Comparison of ENCODE assay signal across 8 cellular contexts in genomic region chr12:131827961-131828534, GRCh38. TPM values are rescaled to one million over a fixed set of nuclear protein-coding genes. Genes with fewer than 3 reads are reported as not detected.
DNase-seq lines count a peak whose midpoint lies in the region; ATAC-seq and TF ChIP-seq lines count a peak whose summit lies in the region.

MMP17 (plus strand) TSS chr12:131828393; CDS start chr12:131828495, 102 bp downstream.

- peaks cover 45% of the 10 kb centered on the region for H3K4me1 ChIP-seq in SJSA1 (replicated peaks)
- H3K4me1 ChIP-seq in colonic mucosa, result no peaks in the 10 kb centered on the region
- H3K4me1 ChIP-seq in right lobe of liver, result peaks cover 0 to 23% (median 0%) of the 10 kb centered on the region in 4 donors

- TF ChIP-seq CTCF in colonic mucosa (IDR thresholded peaks at IDR 0.05), result no peak
- TF ChIP-seq CTCF in right lobe of liver (IDR thresholded peaks at IDR 0.05), result no peak
- no peak for TF ChIP-seq CTCF in subcutaneous adipose tissue (IDR thresholded peaks at IDR 0.05; ENCODE audit: low read depth)

- H3K27ac ChIP-seq in SJSA1 (no peak within 1 kb of the TSS), colonic mucosa (no peak within 1 kb of the TSS), right lobe of liver (no peak within 1 kb of the TSS)

- ATAC-seq in Right ventricle myocardium inferior (peak; percentile 30), HG02973 (IDR thresholded peaks at IDR 0.05; ENCODE audit: unreplicated experiment) (peak; percentile 49), right lobe of liver (peak in 2 of 4 donors; percentile 2 to 13)

- H3K4me3 ChIP-seq in SJSA1 (peak within 1 kb of the TSS; percentile 37), colonic mucosa (peak within 1 kb of the TSS; percentile 35), right lobe of liver (peak within 1 kb of the TSS; percentile 7 to 36 (median 16))

- WGBS in right lobe of liver (ENCODE audit: insufficient coverage, low coverage, low lambda C conversion rate, missing lambda C conversion rate), result no CpG with 5 or more reads among the region's 86 CpGs

- H3K27me3 ChIP-seq in SJSA1 (replicated peaks), result peaks cover 20% of the 10 kb centered on the region
- H3K27me3 ChIP-seq in colonic mucosa, result peaks cover 38% of the 10 kb centered on the region
- peaks cover 0 to 16% of the 10 kb centered on the region in 2 donors for H3K27me3 ChIP-seq in right lobe of liver

- peak; percentile 83 for DNase-seq in Right ventricle myocardium inferior (ENCODE audit: missing footprints)
- DNase-seq in cardiac septum (ENCODE audit: low spot score), result no peak
- no peak for DNase-seq in SJSA1 (ENCODE audit: low read depth in 1 of 2, low spot score in 2 of 2)
- DNase-seq in colonic mucosa, result no peak
- peak in 2 of 3 donors; percentile 27 to 48 for DNase-seq in right lobe of liver
- no peak for DNase-seq in inferior parietal cortex (ENCODE audit: extremely low spot score)

- H3K36me3 ChIP-seq in SJSA1 (no peaks in the 10 kb centered on the region), colonic mucosa (no peaks in the 10 kb centered on the region), right lobe of liver (no peaks in the 10 kb centered on the region)

- H3K9ac ChIP-seq in colonic mucosa (ENCODE audit: low read depth in 2 of 2, low read length in 2 of 2), result no peak within 1 kb of the TSS

- peak; percentile 31 for TF ChIP-seq POLR2A in right lobe of liver (IDR thresholded peaks at IDR 0.05)

- H3K9me3 ChIP-seq in SJSA1 (replicated peaks) (no peaks in the 10 kb centered on the region; the same call in 1 of the 2 replicates), colonic mucosa (no peaks in the 10 kb centered on the region), right lobe of liver (no peaks in the 10 kb centered on the region)

- intact Hi-C loops in Right ventricle myocardium inferior (cut with DNase I), result no loop called here
- intact Hi-C loops in cardiac septum (cut with DNase I), result loop anchor here (10.0 kb wide), 1 partner anchor 723 kb away; no protein-coding TSS in a partner anchor
- intact Hi-C loops in colonic mucosa (cut with DNase I), result loop anchor here (10.0 kb wide), 1 partner anchor 723 kb away; no protein-coding TSS in a partner anchor
- intact Hi-C loops in right lobe of liver (cut with DNase I), result no loop called here

RNA-seq across cellular contexts. Expression of gene MMP17, which starts in this region (rescaled TPM):
- 0.73 TPM for total RNA-seq in Right ventricle myocardium inferior
- total RNA-seq in cardiac septum, result 0.78 TPM
- 3.1 and 3.4 TPM in 2 replicates for total RNA-seq in SJSA1 (2014; rRNA removed; shearing (Covaris generic))
- 1 to 10 TPM; 1.3 to 1.9 TPM for total RNA-seq in colonic mucosa
- total RNA-seq in right lobe of liver, result 1 to 10 TPM in 2 of 6 experiments, under 1 TPM in 4; 0.58 to 3.9 (median 0.73) TPM
- total RNA-seq in subcutaneous adipose tissue, result 10 to 100 TPM in 3 of 4 donors, 1 to 10 TPM in 1; 4.6 to 15.4 (median 12.9) TPM

Comparison
In these comparisons a context has a peak if more than half of its experiments do, and no peak if none do; other contexts are left out.
1. intact Hi-C loops: an anchor here in cardiac septum (10.0 kb wide) and colonic mucosa (10.0 kb wide); none called in Right ventricle myocardium inferior and right lobe of liver.
2. Peak in DNase-seq and ATAC-seq in Right ventricle myocardium inferior; RNA of the gene not detected or under 1 TPM.
3. DNase-seq: peak in right lobe of liver (2 of 3); none in cardiac septum (single experiment), SJSA1 (0 of 2), colonic mucosa (single experiment) and inferior parietal cortex (single experiment).
4. Peak in every context shown above with its lines, with median percentiles within 50 percentile points of each other: H3K4me3 ChIP-seq.